In the genomic region with DNA sequence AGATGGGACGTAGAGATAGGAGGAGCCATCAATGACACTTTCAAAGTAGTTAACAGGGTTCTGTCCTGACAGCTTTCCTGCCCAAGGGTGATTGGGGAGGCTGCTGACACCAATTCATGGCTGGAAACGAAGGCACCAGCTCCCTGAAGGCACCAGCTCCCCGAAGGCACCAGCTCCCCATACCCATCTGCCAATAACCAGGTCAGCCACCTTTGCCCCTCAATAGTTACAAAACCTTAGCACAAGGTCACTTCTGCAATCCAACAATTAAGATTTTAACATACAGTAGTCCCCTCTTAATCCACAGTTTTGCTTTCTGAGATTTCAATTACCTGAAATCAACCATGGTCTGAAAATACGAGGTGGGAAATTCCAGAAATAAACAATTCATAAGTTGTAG, we compare ENCODE assay signal across 1 cellular context.
TF ChIP-seq lines count a peak whose summit lies in the region.

No MANE protein-coding gene starts in this region.

TF ChIP-seq in liver, 16 proteins besides CTCF, POLR2A, EP300 and RAD21:
- TF ChIP-seq, protein P1, sequence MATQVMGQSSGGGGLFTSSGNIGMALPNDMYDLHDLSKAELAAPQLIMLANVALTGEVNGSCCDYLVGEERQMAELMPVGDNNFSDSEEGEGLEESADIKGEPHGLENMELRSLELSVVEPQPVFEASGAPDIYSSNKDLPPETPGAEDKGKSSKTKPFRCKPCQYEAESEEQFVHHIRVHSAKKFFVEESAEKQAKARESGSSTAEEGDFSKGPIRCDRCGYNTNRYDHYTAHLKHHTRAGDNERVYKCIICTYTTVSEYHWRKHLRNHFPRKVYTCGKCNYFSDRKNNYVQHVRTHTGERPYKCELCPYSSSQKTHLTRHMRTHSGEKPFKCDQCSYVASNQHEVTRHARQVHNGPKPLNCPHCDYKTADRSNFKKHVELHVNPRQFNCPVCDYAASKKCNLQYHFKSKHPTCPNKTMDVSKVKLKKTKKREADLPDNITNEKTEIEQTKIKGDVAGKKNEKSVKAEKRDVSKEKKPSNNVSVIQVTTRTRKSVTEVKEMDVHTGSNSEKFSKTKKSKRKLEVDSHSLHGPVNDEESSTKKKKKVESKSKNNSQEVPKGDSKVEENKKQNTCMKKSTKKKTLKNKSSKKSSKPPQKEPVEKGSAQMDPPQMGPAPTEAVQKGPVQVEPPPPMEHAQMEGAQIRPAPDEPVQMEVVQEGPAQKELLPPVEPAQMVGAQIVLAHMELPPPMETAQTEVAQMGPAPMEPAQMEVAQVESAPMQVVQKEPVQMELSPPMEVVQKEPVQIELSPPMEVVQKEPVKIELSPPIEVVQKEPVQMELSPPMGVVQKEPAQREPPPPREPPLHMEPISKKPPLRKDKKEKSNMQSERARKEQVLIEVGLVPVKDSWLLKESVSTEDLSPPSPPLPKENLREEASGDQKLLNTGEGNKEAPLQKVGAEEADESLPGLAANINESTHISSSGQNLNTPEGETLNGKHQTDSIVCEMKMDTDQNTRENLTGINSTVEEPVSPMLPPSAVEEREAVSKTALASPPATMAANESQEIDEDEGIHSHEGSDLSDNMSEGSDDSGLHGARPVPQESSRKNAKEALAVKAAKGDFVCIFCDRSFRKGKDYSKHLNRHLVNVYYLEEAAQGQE (IDR thresholded peaks at IDR 0.05) = no peak
- TF ChIP-seq SP1 (IDR thresholded peaks at IDR 0.05) = no peak
- TF ChIP-seq JUND (IDR thresholded peaks at IDR 0.05) = no peak
- TF ChIP-seq EGR1 (IDR thresholded peaks at IDR 0.05; ENCODE audit: low read depth in 2 of 2) = no peak
- no peak for TF ChIP-seq YY1 (IDR thresholded peaks at IDR 0.05)
- no peak for TF ChIP-seq TAF1 (conservative IDR thresholded peaks at IDR 0.05)
- TF ChIP-seq FOXA1 (IDR thresholded peaks at IDR 0.05) = no peak
- TF ChIP-seq, protein P2, sequence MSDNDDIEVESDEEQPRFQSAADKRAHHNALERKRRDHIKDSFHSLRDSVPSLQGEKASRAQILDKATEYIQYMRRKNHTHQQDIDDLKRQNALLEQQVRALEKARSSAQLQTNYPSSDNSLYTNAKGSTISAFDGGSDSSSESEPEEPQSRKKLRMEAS (IDR thresholded peaks at IDR 0.05) = no peak
- no peak for TF ChIP-seq FOXA2 (IDR thresholded peaks at IDR 0.05)
- TF ChIP-seq HNF4G (IDR thresholded peaks at IDR 0.05) = no peak
- TF ChIP-seq, protein P3, sequence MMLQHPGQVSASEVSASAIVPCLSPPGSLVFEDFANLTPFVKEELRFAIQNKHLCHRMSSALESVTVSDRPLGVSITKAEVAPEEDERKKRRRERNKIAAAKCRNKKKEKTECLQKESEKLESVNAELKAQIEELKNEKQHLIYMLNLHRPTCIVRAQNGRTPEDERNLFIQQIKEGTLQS (IDR thresholded peaks at IDR 0.05) = no peak
- peak; percentile 66 to 68 for TF ChIP-seq RXRA (IDR thresholded peaks at IDR 0.05)
- TF ChIP-seq NR2F2 (IDR thresholded peaks at IDR 0.05) = no peak
- TF ChIP-seq, protein P4, sequence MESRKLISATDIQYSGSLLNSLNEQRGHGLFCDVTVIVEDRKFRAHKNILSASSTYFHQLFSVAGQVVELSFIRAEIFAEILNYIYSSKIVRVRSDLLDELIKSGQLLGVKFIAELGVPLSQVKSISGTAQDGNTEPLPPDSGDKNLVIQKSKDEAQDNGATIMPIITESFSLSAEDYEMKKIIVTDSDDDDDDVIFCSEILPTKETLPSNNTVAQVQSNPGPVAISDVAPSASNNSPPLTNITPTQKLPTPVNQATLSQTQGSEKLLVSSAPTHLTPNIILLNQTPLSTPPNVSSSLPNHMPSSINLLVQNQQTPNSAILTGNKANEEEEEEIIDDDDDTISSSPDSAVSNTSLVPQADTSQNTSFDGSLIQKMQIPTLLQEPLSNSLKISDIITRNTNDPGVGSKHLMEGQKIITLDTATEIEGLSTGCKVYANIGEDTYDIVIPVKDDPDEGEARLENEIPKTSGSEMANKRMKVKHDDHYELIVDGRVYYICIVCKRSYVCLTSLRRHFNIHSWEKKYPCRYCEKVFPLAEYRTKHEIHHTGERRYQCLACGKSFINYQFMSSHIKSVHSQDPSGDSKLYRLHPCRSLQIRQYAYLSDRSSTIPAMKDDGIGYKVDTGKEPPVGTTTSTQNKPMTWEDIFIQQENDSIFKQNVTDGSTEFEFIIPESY (IDR thresholded peaks at IDR 0.05) = no peak
- peak; percentile 40 to 49 for TF ChIP-seq HNF4A (conservative IDR thresholded peaks at IDR 0.05)
- TF ChIP-seq GABPA (IDR thresholded peaks at IDR 0.05 in 1 of 2, conservative IDR thresholded peaks at IDR 0.05 in 1 of 2) = no peak
